14 cellular contexts compared by ENCODE assay signal in the genomic region with DNA sequence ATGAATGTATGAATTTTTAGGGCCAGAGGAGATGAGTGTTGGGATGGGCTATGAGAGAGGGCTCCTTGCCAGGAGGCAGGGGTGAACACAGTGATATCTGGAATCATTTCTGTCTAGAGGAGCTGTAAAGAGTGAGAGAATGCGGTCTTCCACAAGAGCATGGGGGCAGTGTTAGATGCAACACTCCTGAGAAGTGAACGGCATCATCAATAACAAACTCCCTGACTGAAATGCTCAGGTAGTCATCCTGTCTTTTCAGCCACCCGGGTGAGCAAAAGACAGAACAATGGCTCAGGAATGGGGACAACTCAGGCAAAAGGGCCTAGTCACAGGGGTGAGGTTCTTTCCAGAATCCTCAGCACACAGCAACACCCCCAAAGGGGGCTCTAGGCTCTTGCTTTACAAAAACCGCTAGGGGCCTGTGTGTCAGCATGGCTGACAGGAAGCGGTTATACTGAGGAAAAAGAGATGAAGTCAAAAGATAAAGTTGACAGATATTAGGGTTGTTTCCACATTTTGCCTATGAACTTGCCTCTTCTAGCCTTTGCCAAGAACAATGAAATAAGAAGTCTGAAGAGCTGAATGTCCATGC.
DNase-seq lines count a peak whose midpoint lies in the region; ATAC-seq and TF ChIP-seq lines count a peak whose summit lies in the region.
"Had no signal": no experiment of that assay in that cellular context is flagged by ENCODE, and none has a peak within 500 bp of the region (broad histone marks: within the 10 kb centered on the region; RNA-seq: fewer than 3 reads in every experiment).

No MANE protein-coding gene starts in this region.

- H3K27me3 Mint-ChIP-seq in activated naive CD4-positive, alpha-beta T cell treated with anti-CD3 and anti-CD28 coated beads, Interleukin-2, amount 50 U/mL, for 24 hours = no peaks in the 10 kb centered on the region
- no peaks in the 10 kb centered on the region for H3K27me3 Mint-ChIP-seq in stimulated activated naive CD8-positive, alpha-beta T cell treated with anti-CD3 and anti-CD28 coated beads, Interleukin-15, Interleukin-2, amounts not matched to agents 100 ng/mL and 50 ng/mL, for 24 hours

- H3K4me3 ChIP-seq in coronary artery (no peak overlapping the region), body of pancreas (no peak overlapping the region)
- H3K4me3 ChIP-seq: prostate gland had no signal

- H3K36me3 ChIP-seq in body of pancreas (replicated peaks in 1 of 2; ENCODE audit: insufficient read depth in 1 of 2, low read depth in 2 of 2) = no peaks in the 10 kb centered on the region
- H3K36me3 ChIP-seq: prostate gland had no signal

- H3K36me3 Mint-ChIP-seq in activated naive CD4-positive, alpha-beta T cell treated with anti-CD3 and anti-CD28 coated beads, Interleukin-2, amount 50 U/mL, for 24 hours = peaks cover 2% of the 10 kb centered on the region
- peaks cover 8% of the 10 kb centered on the region for H3K36me3 Mint-ChIP-seq in stimulated activated naive CD8-positive, alpha-beta T cell treated with anti-CD3 and anti-CD28 coated beads, Interleukin-15, Interleukin-2, amounts not matched to agents 100 ng/mL and 50 ng/mL, for 24 hours (ENCODE audit: low read depth)

- 70 to 89% methylated on average over 5 of the region's 5 CpGs for WGBS in body of pancreas, 2 donors

- no peak for TF ChIP-seq POLR2A in body of pancreas (IDR thresholded peaks at IDR 0.05)

- H3K4me3 Mint-ChIP-seq in activated naive CD4-positive, alpha-beta T cell treated with anti-CD3 and anti-CD28 coated beads, Interleukin-2, amount 50 U/mL, for 24 hours = peak overlapping the region; percentile 31
- no peak overlapping the region for H3K4me3 Mint-ChIP-seq in stimulated activated naive CD8-positive, alpha-beta T cell treated with anti-CD3 and anti-CD28 coated beads, Interleukin-15, Interleukin-2, amounts not matched to agents 100 ng/mL and 50 ng/mL, for 24 hours

- DNase-seq in activated naive CD4-positive, alpha-beta T cell (lab: John Stamatoyannopoulos, UW) = no peak
- peak; percentile 65 for DNase-seq in activated CD8-positive, alpha-beta memory T cell treated with anti-CD3 and anti-CD28 coated beads for 24 hours
- DNase-seq in coronary artery (ENCODE audit: low spot score) (peak; percentile 47), body of pancreas (no peak)
- DNase-seq: amniotic stem cell; Kasumi-1; NCI-H2107; NK-92 treated with Interleukin-12 subunit alpha and Interleukin-12 subunit beta, amount 100 ng/mL, for 24 hours; SHP77 treated with DMSO at 0.1 percent for 48 hours had no signal

- no peaks in the 10 kb centered on the region for H3K9me3 ChIP-seq in body of pancreas
- H3K9me3 ChIP-seq: prostate gland had no signal

- no peak for TF ChIP-seq CTCF in coronary artery (IDR thresholded peaks at IDR 0.05)
- no peak for TF ChIP-seq CTCF in body of pancreas (IDR thresholded peaks at IDR 0.05)

- H3K27ac ChIP-seq in coronary artery (no peak overlapping the region), body of pancreas (no peak overlapping the region)
- H3K27ac ChIP-seq: prostate gland had no signal

- intact Hi-C loops in body of pancreas (cut with DNase I) = no loop called here

- peaks cover 34% of the 10 kb centered on the region for H3K4me1 Mint-ChIP-seq in activated naive CD4-positive, alpha-beta T cell treated with anti-CD3 and anti-CD28 coated beads, Interleukin-2, amount 50 U/mL, for 24 hours
- H3K4me1 Mint-ChIP-seq in stimulated activated naive CD8-positive, alpha-beta T cell treated with anti-CD3 and anti-CD28 coated beads, Interleukin-15, Interleukin-2, amounts not matched to agents 100 ng/mL and 50 ng/mL, for 24 hours (ENCODE audit: low read depth) = peaks cover 46% of the 10 kb centered on the region

- H3K9me3 Mint-ChIP-seq in activated naive CD4-positive, alpha-beta T cell treated with anti-CD3 and anti-CD28 coated beads, Interleukin-2, amount 50 U/mL, for 24 hours = no peaks in the 10 kb centered on the region
- no peaks in the 10 kb centered on the region for H3K9me3 Mint-ChIP-seq in stimulated activated naive CD8-positive, alpha-beta T cell treated with anti-CD3 and anti-CD28 coated beads, Interleukin-15, Interleukin-2, amounts not matched to agents 100 ng/mL and 50 ng/mL, for 24 hours

- no peaks in the 10 kb centered on the region for H3K27me3 ChIP-seq in body of pancreas

- peak overlapping the region; percentile 12 for H3K27ac Mint-ChIP-seq in activated naive CD4-positive, alpha-beta T cell treated with anti-CD3 and anti-CD28 coated beads, Interleukin-2, amount 50 U/mL, for 24 hours
- peak overlapping the region; percentile 83 for H3K27ac Mint-ChIP-seq in stimulated activated naive CD8-positive, alpha-beta T cell treated with anti-CD3 and anti-CD28 coated beads, Interleukin-15, Interleukin-2, amounts not matched to agents 100 ng/mL and 50 ng/mL, for 24 hours

- peaks cover 9% of the 10 kb centered on the region for H3K4me1 ChIP-seq in body of pancreas
- H3K4me1 ChIP-seq: prostate gland had no signal

- ATAC-seq in body of pancreas (no peak), HG03342 (IDR thresholded peaks at IDR 0.05; ENCODE audit: unreplicated experiment) (no peak), GM18502 (IDR thresholded peaks at IDR 0.05; ENCODE audit: poor library complexity, unreplicated experiment) (no peak)

Comparison
In these comparisons a context has a peak if more than half of its experiments do, and no peak if none do; other contexts are left out.
1. DNase-seq: peak in activated CD8-positive, alpha-beta memory T cell treated with anti-CD3 and anti-CD28 coated beads for 24 hours (single experiment) and coronary artery (single experiment); none in activated naive CD4-positive, alpha-beta T cell (0 of 4) and body of pancreas (0 of 4).